ENCODE assay signal across 1 cellular context in genomic region chr7:46468753-46469356, GRCh38.
A peak's percentile ranks its signal among the peaks of the same experiment; 100 is the strongest.
TF ChIP-seq lines count a peak whose summit lies in the region.

No MANE protein-coding gene starts in this region.

TF ChIP-seq in K562, 482 proteins besides CTCF, POLR2A, EP300 and RAD21 (continued from another document and continues in another):
- TF ChIP-seq MGA (IDR thresholded peaks at IDR 0.05) (no peak), ZC3H11A (IDR thresholded peaks at IDR 0.05; ENCODE audit: low read depth, low read length) (no peak), RHOXF2B (CRISPR knock-in tag; conservative IDR thresholded peaks at IDR 0.05) (no peak), ELF4 (CRISPR knock-in tag; IDR thresholded peaks at IDR 0.05) (no peak), CBX5 (IDR thresholded peaks at IDR 0.05; ENCODE audit: borderline replicate concordance, low read depth) (peak; percentile 100), SRF (CRISPR knock-in tag; IDR thresholded peaks at IDR 0.05) (no peak), FOSL1 (tag; conservative IDR thresholded peaks at IDR 0.05) (no peak), HNRNPLL (IDR thresholded peaks at IDR 0.05; ENCODE audit: low read depth, low read length, poor library complexity, severe bottlenecking) (no peak), KDM4B (IDR thresholded peaks at IDR 0.05; ENCODE audit: borderline replicate concordance in 2 of 2, low read depth in 1 of 2) (no peak), ARID2 (IDR thresholded peaks at IDR 0.05) (no peak), NFE2L1 (tag; IDR thresholded peaks at IDR 0.05; ENCODE audit: borderline replicate concordance, low read depth) (no peak), NCOA4 (IDR thresholded peaks at IDR 0.05; ENCODE audit: partially characterized antibody) (no peak), EHMT2 (IDR thresholded peaks at IDR 0.05) (peak; percentile 34; the same call in 1 of the 2 replicates), SAFB (IDR thresholded peaks at IDR 0.05; ENCODE audit: borderline replicate concordance, low read depth, low read length) (no peak), MTA3 (IDR thresholded peaks at IDR 0.05; ENCODE audit: borderline replicate concordance) (no peak), SRSF3 (IDR thresholded peaks at IDR 0.05; ENCODE audit: insufficient read depth, low read length) (no peak), ZNF583 (CRISPR knock-in tag; IDR thresholded peaks at IDR 0.05) (no peak), ZKSCAN3 (CRISPR knock-in tag; IDR thresholded peaks at IDR 0.05) (no peak), NEUROD1 (IDR thresholded peaks at IDR 0.05; ENCODE audit: borderline replicate concordance, low read depth, low read length, partially characterized antibody) (no peak), CBX1 (IDR thresholded peaks at IDR 0.05; ENCODE audit: low read depth) (peak; percentile 99; the same call in 1 of the 2 replicates), ATF6 (CRISPR knock-in tag; IDR thresholded peaks at IDR 0.05) (no peak), YY1 (IDR thresholded peaks at IDR 0.05; ENCODE audit: borderline replicate concordance in 1 of 3, control insufficient read depth in 1 of 3, extremely low read depth in 1 of 3, insufficient read depth in 3 of 3, insufficient read length in 1 of 3, insufficient replicate concordance in 2 of 3, low read depth in 1 of 3, low read length in 2 of 3) (no peak), ZFP1 (CRISPR knock-in tag; IDR thresholded peaks at IDR 0.05) (no peak), TRIM28 (IDR thresholded peaks at IDR 0.05) (peak; percentile 97), HNRNPL (IDR thresholded peaks at IDR 0.05; ENCODE audit: low read depth, low read length) (no peak), SPI1 (IDR thresholded peaks at IDR 0.05; ENCODE audit: borderline replicate concordance, low read depth, low read length) (no peak)
- TF ChIP-seq, protein P1, sequence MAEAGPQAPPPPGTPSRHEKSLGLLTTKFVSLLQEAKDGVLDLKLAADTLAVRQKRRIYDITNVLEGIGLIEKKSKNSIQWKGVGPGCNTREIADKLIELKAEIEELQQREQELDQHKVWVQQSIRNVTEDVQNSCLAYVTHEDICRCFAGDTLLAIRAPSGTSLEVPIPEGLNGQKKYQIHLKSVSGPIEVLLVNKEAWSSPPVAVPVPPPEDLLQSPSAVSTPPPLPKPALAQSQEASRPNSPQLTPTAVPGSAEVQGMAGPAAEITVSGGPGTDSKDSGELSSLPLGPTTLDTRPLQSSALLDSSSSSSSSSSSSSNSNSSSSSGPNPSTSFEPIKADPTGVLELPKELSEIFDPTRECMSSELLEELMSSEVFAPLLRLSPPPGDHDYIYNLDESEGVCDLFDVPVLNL (CRISPR knock-in tag; IDR thresholded peaks at IDR 0.05; ENCODE audit: low read depth) = no peak
- TF ChIP-seq, protein P2, sequence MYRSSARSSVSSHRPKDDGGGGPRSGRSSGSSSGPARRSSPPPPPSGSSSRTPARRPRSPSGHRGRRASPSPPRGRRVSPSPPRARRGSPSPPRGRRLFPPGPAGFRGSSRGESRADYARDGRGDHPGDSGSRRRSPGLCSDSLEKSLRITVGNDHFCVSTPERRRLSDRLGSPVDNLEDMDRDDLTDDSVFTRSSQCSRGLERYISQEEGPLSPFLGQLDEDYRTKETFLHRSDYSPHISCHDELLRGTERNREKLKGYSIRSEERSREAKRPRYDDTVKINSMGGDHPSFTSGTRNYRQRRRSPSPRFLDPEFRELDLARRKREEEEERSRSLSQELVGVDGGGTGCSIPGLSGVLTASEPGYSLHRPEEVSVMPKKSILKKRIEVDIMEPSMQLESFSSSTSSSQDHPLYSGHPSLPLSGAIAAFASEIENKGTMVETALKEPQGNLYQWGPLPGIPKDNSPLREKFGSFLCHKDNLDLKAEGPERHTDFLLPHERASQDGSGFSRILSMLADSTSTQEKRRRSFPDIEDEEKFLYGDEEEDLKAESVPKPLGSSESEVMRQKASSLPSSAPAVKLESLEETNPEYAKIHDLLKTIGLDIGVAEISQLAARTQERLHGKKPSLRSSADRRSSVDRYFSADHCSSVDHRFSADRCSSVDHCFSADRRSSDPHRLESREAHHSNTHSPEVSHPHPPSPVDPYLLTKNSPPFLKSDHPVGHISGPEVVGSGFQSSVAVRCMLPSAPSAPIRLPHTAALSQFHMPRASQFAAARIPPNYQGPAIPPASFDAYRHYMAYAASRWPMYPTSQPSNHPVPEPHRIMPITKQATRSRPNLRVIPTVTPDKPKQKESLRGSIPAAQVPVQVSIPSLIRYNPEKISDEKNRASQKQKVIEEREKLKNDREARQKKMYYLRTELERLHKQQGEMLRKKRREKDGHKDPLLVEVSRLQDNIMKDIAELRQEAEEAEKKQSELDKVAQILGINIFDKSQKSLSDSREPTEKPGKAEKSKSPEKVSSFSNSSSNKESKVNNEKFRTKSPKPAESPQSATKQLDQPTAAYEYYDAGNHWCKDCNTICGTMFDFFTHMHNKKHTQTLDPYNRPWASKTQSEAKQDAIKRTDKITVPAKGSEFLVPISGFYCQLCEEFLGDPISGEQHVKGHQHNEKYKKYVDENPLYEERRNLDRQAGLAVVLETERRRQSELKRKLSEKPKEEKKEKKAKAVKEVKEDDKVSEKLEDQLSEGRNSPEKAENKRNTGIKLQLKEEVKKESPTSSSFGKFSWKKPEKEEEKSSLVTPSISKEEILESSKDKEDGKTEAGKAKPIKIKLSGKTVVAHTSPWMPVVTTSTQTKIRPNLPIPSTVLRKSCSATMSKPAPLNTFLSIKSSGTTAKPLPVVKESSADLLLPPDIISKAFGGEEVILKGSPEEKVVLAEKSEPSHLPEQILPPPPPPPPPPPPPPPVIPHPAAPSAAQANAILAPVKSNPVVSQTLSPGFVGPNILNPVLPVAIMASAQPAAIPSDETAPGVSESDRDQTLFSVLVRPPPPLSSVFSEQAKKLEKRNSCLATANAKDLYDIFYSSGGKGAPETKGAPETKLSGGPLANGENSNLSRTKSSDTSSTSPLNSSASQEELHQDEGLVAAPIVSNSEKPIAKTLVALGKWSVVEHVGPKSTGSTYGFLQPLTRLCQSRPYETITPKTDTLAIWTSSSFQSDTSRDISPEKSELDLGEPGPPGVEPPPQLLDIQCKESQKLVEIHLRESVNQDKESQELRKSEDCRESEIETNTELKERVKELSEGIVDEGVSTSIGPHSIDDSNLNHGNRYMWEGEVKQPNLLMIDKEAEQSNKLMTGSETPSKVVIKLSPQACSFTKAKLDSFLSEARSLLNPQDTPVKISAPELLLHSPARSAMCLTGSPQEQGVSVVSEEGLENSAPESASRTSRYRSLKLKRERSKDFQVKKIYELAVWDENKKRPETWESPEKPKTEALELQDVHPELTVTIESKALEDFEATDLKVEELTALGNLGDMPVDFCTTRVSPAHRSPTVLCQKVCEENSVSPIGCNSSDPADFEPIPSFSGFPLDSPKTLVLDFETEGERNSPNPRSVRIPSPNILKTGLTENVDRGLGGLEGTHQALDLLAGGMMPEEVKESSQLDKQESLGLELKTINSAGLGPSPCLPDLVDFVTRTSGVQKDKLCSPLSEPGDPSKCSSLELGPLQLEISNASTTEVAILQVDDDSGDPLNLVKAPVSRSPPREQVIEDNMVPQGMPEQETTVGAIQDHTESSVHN (IDR thresholded peaks at IDR 0.05; ENCODE audit: borderline replicate concordance in 1 of 2, low read depth in 1 of 2) = no peak
- TF ChIP-seq, protein P3, sequence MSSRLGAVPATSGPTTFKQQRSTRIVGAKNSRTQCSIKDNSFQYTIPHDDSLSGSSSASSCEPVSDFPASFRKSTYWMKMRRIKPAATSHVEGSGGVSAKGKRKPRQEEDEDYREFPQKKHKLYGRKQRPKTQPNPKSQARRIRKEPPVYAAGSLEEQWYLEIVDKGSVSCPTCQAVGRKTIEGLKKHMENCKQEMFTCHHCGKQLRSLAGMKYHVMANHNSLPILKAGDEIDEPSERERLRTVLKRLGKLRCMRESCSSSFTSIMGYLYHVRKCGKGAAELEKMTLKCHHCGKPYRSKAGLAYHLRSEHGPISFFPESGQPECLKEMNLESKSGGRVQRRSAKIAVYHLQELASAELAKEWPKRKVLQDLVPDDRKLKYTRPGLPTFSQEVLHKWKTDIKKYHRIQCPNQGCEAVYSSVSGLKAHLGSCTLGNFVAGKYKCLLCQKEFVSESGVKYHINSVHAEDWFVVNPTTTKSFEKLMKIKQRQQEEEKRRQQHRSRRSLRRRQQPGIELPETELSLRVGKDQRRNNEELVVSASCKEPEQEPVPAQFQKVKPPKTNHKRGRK (tag; IDR thresholded peaks at IDR 0.05) = no peak
- TF ChIP-seq, protein P4, sequence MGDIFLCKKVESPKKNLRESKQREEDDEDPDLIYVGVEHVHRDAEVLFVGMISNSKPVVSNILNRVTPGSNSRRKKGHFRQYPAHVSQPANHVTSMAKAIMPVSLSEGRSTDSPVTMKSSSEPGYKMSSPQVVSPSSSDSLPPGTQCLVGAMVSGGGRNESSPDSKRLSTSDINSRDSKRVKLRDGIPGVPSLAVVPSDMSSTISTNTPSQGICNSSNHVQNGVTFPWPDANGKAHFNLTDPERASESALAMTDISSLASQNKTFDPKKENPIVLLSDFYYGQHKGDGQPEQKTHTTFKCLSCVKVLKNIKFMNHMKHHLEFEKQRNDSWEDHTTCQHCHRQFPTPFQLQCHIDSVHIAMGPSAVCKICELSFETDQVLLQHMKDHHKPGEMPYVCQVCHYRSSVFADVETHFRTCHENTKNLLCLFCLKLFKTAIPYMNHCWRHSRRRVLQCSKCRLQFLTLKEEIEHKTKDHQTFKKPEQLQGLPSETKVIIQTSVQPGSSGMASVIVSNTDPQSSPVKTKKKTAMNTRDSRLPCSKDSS (IDR thresholded peaks at IDR 0.05; ENCODE audit: low read depth, partially characterized antibody) = peak; percentile 9
